In genomic region chr4:73842696-73843095, GRCh38 we compare ENCODE assay signal across 33 cellular contexts. TPM values are rescaled to one million over a fixed set of nuclear protein-coding genes. Genes with fewer than 3 reads are reported as not detected.
"Had no signal": no experiment of that assay in that cellular context is flagged by ENCODE, and none has a peak within 500 bp of the region (broad histone marks: within the 10 kb centered on the region; RNA-seq: fewer than 3 reads in every experiment).

No MANE protein-coding gene starts in this region.

- H3K79me2 ChIP-seq: hepatocyte had no signal

- FAIRE-seq: endothelial cell of umbilical vein, kidney had no signal

- H3K4me3 ChIP-seq: coronary artery, esophagus squamous epithelium, gastroesophageal sphincter, heart left ventricle, hepatocyte, lung, prostate gland, right atrium auricular region, sigmoid colon, stomach, testis, tibial artery had no signal

- DNase-seq: dermis blood vessel endothelial cell; effector memory CD4-positive, alpha-beta T cell; erythroblast; esophagus squamous epithelium; heart left ventricle; kidney; nucleus accumbens; sigmoid colon; stimulated activated CD4-positive, alpha-beta T cell treated with anti-CD3 and anti-CD28 coated beads, Interleukin-2, amount 100 ng/mL, for 24 hours; stimulated activated CD4-positive, alpha-beta T cell treated with anti-CD3 and anti-CD28 coated beads, Interleukin-4, amount 100 ng/mL, for 24 hours; stimulated activated naive CD4-positive, alpha-beta T cell treated with Interleukin-2 at 50 U/mL for 16 hours; stomach; testis; tibial artery had no signal

- H3K4me2 ChIP-seq: hepatocyte had no signal

- H3K4me3 Mint-ChIP-seq: memory B cell; natural killer cell treated with Interleukin-12 subunit alpha and Interleukin-12 subunit beta and Interleukin-15 and Interleukin-18, amount 100 ng/mL, for 72 hours; neural crest cell; stimulated activated effector memory CD8-positive, alpha-beta T cell treated with anti-CD3 and anti-CD28 coated beads, Interleukin-12 subunit alpha, Interleukin-12 subunit beta, amount 100 ng/mL, for 72 hours; type B pancreatic cell had no signal

- H3K9me3 ChIP-seq: esophagus squamous epithelium, gastroesophageal sphincter, heart left ventricle, prostate gland, right atrium auricular region, sigmoid colon, stomach, testis, tibial artery had no signal

- H3K9me3 Mint-ChIP-seq: memory B cell; natural killer cell treated with Interleukin-12 subunit alpha and Interleukin-12 subunit beta and Interleukin-15 and Interleukin-18, amount 100 ng/mL, for 72 hours; neural crest cell had no signal

- ATAC-seq: gastroesophageal sphincter; heart left ventricle; left lobe of liver; natural killer cell treated with Interleukin-12 subunit alpha and Interleukin-12 subunit beta and Interleukin-15 and Interleukin-18, amount 100 ng/mL, for 72 hours; stimulated activated effector memory CD8-positive, alpha-beta T cell treated with anti-CD3 and anti-CD28 coated beads, Interleukin-12 subunit alpha, Interleukin-12 subunit beta, amount 100 ng/mL, for 72 hours had no signal

- H3K36me3 ChIP-seq: esophagus squamous epithelium, gastroesophageal sphincter, heart left ventricle, prostate gland, right atrium auricular region, sigmoid colon, stomach, tibial artery had no signal

- H2AFZ ChIP-seq: hepatocyte had no signal

- H3K36me3 Mint-ChIP-seq: memory B cell; natural killer cell treated with Interleukin-12 subunit alpha and Interleukin-12 subunit beta and Interleukin-15 and Interleukin-18, amount 100 ng/mL, for 72 hours; stimulated activated effector memory CD8-positive, alpha-beta T cell treated with anti-CD3 and anti-CD28 coated beads, Interleukin-12 subunit alpha, Interleukin-12 subunit beta, amount 100 ng/mL, for 72 hours; type B pancreatic cell had no signal

- H3K4me1 ChIP-seq: gastroesophageal sphincter, prostate gland, right atrium auricular region, sigmoid colon, testis, tibial artery had no signal

- H3K27me3 Mint-ChIP-seq: memory B cell; natural killer cell treated with Interleukin-12 subunit alpha and Interleukin-12 subunit beta and Interleukin-15 and Interleukin-18, amount 100 ng/mL, for 72 hours had no signal

- H3K4me1 Mint-ChIP-seq: memory B cell; neural crest cell; stimulated activated effector memory CD8-positive, alpha-beta T cell treated with anti-CD3 and anti-CD28 coated beads, Interleukin-12 subunit alpha, Interleukin-12 subunit beta, amount 100 ng/mL, for 72 hours had no signal

- H3K27ac Mint-ChIP-seq: memory B cell; natural killer cell treated with Interleukin-12 subunit alpha and Interleukin-12 subunit beta and Interleukin-15 and Interleukin-18, amount 100 ng/mL, for 72 hours; stimulated activated effector memory CD8-positive, alpha-beta T cell treated with anti-CD3 and anti-CD28 coated beads, Interleukin-12 subunit alpha, Interleukin-12 subunit beta, amount 100 ng/mL, for 72 hours; type B pancreatic cell had no signal

- H3K27ac ChIP-seq: coronary artery, esophagus squamous epithelium, gastroesophageal sphincter, heart left ventricle, hepatocyte, prostate gland, right atrium auricular region, sigmoid colon, stomach, testis, tibial artery had no signal

- H3K27me3 ChIP-seq: right atrium auricular region, testis had no signal

RNA-seq across cellular contexts. Expression of gene CXCL6, which starts 6.2 kb away (rescaled TPM):
- total RNA-seq: mononuclear cell; natural killer cell treated with Interleukin-12 subunit alpha and Interleukin-12 subunit beta and Interleukin-15 and Interleukin-18, amount 100 ng/mL, for 72 hours; neural crest cell; skeletal muscle tissue had no signal
- polyA plus RNA-seq: urinary bladder had no signal

RNA-seq across cellular contexts. Expression of gene PF4V1, which starts 10.4 kb away (rescaled TPM):
- total RNA-seq: endothelial cell of umbilical vein; esophagus squamous epithelium; fibroblast of villous mesenchyme; gastroesophageal sphincter; hepatocyte; left lobe of liver; lung; natural killer cell treated with Interleukin-12 subunit alpha and Interleukin-12 subunit beta and Interleukin-15 and Interleukin-18, amount 100 ng/mL, for 72 hours; neural crest cell; osteocyte; prostate gland; right atrium auricular region; sigmoid colon; skeletal muscle tissue; stomach; subcutaneous adipose tissue; testis; urinary bladder had no signal
- polyA plus RNA-seq: endothelial cell of umbilical vein, heart left ventricle, hepatocyte, sigmoid colon, stomach, urinary bladder had no signal

RNA-seq across cellular contexts. Expression of gene CXCL1, which starts 26.5 kb away (rescaled TPM):
- total RNA-seq: neural crest cell had no signal
